ENCODE assay signal across 1 cellular context in the genomic region with DNA sequence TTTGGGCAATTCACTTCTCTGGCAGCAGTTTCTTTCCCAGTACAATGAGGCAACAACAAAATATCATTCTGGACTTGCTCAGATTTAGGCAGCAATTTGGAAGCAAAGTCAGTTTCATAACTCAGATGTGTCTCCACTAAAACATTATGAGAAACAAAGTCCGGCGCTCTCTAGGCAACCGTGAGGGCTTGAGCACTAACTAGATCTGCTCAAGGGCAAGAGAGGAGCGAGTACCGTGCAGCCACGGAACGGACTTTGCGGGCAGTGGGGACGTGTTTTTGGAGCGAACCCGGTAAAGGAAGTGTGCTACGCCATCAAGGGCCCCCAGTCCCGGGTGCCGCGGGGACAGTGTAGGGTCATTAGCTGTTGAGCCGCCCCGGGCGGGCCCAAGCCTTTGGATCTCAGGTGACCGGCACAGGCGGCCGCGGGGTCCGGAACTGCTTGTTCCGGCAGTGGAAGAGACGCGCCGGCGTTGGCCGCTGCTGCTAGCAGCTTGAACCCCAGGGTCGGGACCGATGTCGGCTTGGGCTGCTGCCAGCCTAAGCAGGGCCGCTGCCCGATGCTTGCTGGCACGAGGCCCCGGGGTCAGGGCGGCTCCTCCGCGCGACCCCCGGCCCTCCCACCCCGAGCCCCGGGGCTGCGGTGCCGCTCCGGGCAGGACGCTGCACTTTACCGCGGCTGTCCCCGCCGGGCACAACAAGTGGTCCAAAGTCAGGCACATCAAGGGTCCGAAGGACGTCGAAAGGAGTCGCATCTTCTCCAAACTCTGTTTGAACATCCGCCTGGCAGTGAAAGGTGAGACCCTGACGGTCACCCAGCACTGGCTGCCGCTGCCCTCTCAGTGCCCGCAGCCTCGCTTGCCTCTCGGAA.
TF ChIP-seq lines count a peak whose summit lies in the region.

A gene (plus strand): TSS at position 327 of the 870 bp plus-strand sequence. CDS start 189 bp downstream, at position 516.

TF ChIP-seq in H1, 55 proteins besides CTCF, POLR2A, EP300 and RAD21 (continues in another document):
- TF ChIP-seq ASH2L (IDR thresholded peaks at IDR 0.05; ENCODE audit: low read length) (peak; percentile 96), GABPA (IDR thresholded peaks at IDR 0.05; ENCODE audit: borderline replicate concordance, insufficient read depth, low read length) (peak; percentile 99), TAF7 (optimal IDR thresholded peaks at IDR 0.05; ENCODE audit: borderline replicate concordance, low read depth, low read length) (peak; percentile 82), JUND (IDR thresholded peaks at IDR 0.05; ENCODE audit: low read length) (no peak), CHD2 (IDR thresholded peaks at IDR 0.05; ENCODE audit: low read length) (peak; percentile 62; the same call in 1 of the 2 replicates), KDM1A (IDR thresholded peaks at IDR 0.05; ENCODE audit: borderline replicate concordance, low read length) (no peak), SP2 (IDR thresholded peaks at IDR 0.05; ENCODE audit: low read length) (no peak), NRF1 (IDR thresholded peaks at IDR 0.05; ENCODE audit: low read depth, low read length) (no peak), BRCA1 (IDR thresholded peaks at IDR 0.05; ENCODE audit: low read depth, low read length) (no peak), PHF8 (conservative IDR thresholded peaks at IDR 0.05; ENCODE audit: low read depth, low read length) (peak; percentile 92), SIRT6 (IDR thresholded peaks at IDR 0.05; ENCODE audit: low read length) (no peak), SP1 (IDR thresholded peaks at IDR 0.05; ENCODE audit: low read depth, low read length) (peak; percentile 48; the same call in 1 of the 2 replicates), CREB1 (IDR thresholded peaks at IDR 0.05) (peak; percentile 70), TCF12 (IDR thresholded peaks at IDR 0.05; ENCODE audit: low read depth, low read length) (no peak), ZNF274 (IDR thresholded peaks at IDR 0.05; ENCODE audit: borderline replicate concordance, extremely low read depth, low read length) (no peak), HDAC2 (IDR thresholded peaks at IDR 0.05; ENCODE audit: borderline replicate concordance in 1 of 2, low read depth in 2 of 2, low read length in 2 of 2) (no peak), POLR2AphosphoS5 (IDR thresholded peaks at IDR 0.05; ENCODE audit: low read depth, low read length) (peak; percentile 96), POU5F1 (IDR thresholded peaks at IDR 0.05; ENCODE audit: low read depth, low read length) (no peak), KDM5A (IDR thresholded peaks at IDR 0.05; ENCODE audit: low read length) (peak; percentile 95), TAF1 (IDR thresholded peaks at IDR 0.05; ENCODE audit: low read depth, low read length) (peak; percentile 98), EZH2 (IDR thresholded peaks at IDR 0.05; ENCODE audit: low read depth, low read length, severe bottlenecking) (no peak), SIX5 (IDR thresholded peaks at IDR 0.05; ENCODE audit: low read depth, low read length) (peak; percentile 34; the same call in 1 of the 2 replicates), RBBP5 (IDR thresholded peaks at IDR 0.05; ENCODE audit: borderline replicate concordance, low read depth, low read length) (no peak; the same call in none of the 2 replicates), CTBP2 (IDR thresholded peaks at IDR 0.05; ENCODE audit: borderline replicate concordance, insufficient read depth, insufficient read length, low read length) (no peak), SP4 (IDR thresholded peaks at IDR 0.05; ENCODE audit: low read length) (no peak), CBX5 (IDR thresholded peaks at IDR 0.05; ENCODE audit: low read depth, low read length) (no peak), FOSL1 (IDR thresholded peaks at IDR 0.05; ENCODE audit: insufficient read depth, low read depth, low read length) (no peak), HDAC6 (IDR thresholded peaks at IDR 0.05; ENCODE audit: low read depth, low read length) (no peak), CBX8 (IDR thresholded peaks at IDR 0.05; ENCODE audit: borderline replicate concordance, low read depth, low read length) (no peak), CHD1 (IDR thresholded peaks at IDR 0.05; ENCODE audit: low read depth, low read length) (no peak), CEBPB (IDR thresholded peaks at IDR 0.05; ENCODE audit: low read depth, low read length) (no peak), RFX5 (IDR thresholded peaks at IDR 0.05; ENCODE audit: borderline replicate concordance, low read depth, low read length) (0 out of 2 replicates have a peak, but pooled peaks have one; percentile 25), SIN3A (conservative IDR thresholded peaks at IDR 0.05 in 1 of 2, IDR thresholded peaks at IDR 0.05 in 1 of 2; ENCODE audit: low read depth in 1 of 2, low read length in 2 of 2) (peak; percentile 77 to 82; a peak in 2 of 4 replicates), RXRA (IDR thresholded peaks at IDR 0.05; ENCODE audit: insufficient read depth, low read depth, low read length) (no peak), EGR1 (IDR thresholded peaks at IDR 0.05; ENCODE audit: borderline replicate concordance, low read depth, low read length) (0 out of 2 replicates have a peak, but pooled peaks have one; percentile 28), RNF2 (IDR thresholded peaks at IDR 0.05; ENCODE audit: borderline replicate concordance, low read depth, low read length, missing control alignments, poor library complexity, severe bottlenecking) (no peak), MAFK (IDR thresholded peaks at IDR 0.05; ENCODE audit: low read depth, low read length) (no peak), BCL11A (IDR thresholded peaks at IDR 0.05; ENCODE audit: low read depth in 2 of 2, low read length in 2 of 2) (no peak), KDM4A (IDR thresholded peaks at IDR 0.05; ENCODE audit: low read depth, low read length, severe bottlenecking) (peak; percentile 82), SAP30 (IDR thresholded peaks at IDR 0.05; ENCODE audit: insufficient read depth, insufficient replicate concordance, low read length) (no peak), TBP (IDR thresholded peaks at IDR 0.05; ENCODE audit: low read depth, low read length) (peak; percentile 96), SRF (IDR thresholded peaks at IDR 0.05; ENCODE audit: low read depth, low read length) (peak; percentile 47; the same call in 1 of the 2 replicates), TEAD4 (IDR thresholded peaks at IDR 0.05; ENCODE audit: low read depth, low read length) (0 out of 2 replicates have a peak, but pooled peaks have one; percentile 43), JUN (IDR thresholded peaks at IDR 0.05; ENCODE audit: low read depth, low read length) (no peak; the same call in 1 of the 2 replicates), NANOG (IDR thresholded peaks at IDR 0.05; ENCODE audit: insufficient read depth, low read depth, low read length, poor library complexity, severe bottlenecking) (peak; percentile 66), SUZ12 (IDR thresholded peaks at IDR 0.05; ENCODE audit: low read length) (no peak), YY1 (IDR thresholded peaks at IDR 0.05; ENCODE audit: low read depth, low read length) (peak; percentile 77; the same call in 1 of the 2 replicates)
- TF ChIP-seq, protein P1, sequence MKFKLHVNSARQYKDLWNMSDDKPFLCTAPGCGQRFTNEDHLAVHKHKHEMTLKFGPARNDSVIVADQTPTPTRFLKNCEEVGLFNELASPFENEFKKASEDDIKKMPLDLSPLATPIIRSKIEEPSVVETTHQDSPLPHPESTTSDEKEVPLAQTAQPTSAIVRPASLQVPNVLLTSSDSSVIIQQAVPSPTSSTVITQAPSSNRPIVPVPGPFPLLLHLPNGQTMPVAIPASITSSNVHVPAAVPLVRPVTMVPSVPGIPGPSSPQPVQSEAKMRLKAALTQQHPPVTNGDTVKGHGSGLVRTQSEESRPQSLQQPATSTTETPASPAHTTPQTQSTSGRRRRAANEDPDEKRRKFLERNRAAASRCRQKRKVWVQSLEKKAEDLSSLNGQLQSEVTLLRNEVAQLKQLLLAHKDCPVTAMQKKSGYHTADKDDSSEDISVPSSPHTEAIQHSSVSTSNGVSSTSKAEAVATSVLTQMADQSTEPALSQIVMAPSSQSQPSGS (IDR thresholded peaks at IDR 0.05; ENCODE audit: low read length) = no peak
- TF ChIP-seq, protein P2, sequence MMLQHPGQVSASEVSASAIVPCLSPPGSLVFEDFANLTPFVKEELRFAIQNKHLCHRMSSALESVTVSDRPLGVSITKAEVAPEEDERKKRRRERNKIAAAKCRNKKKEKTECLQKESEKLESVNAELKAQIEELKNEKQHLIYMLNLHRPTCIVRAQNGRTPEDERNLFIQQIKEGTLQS (IDR thresholded peaks at IDR 0.05; ENCODE audit: insufficient read depth, low read depth, low read length) = no peak
- TF ChIP-seq, protein P3, sequence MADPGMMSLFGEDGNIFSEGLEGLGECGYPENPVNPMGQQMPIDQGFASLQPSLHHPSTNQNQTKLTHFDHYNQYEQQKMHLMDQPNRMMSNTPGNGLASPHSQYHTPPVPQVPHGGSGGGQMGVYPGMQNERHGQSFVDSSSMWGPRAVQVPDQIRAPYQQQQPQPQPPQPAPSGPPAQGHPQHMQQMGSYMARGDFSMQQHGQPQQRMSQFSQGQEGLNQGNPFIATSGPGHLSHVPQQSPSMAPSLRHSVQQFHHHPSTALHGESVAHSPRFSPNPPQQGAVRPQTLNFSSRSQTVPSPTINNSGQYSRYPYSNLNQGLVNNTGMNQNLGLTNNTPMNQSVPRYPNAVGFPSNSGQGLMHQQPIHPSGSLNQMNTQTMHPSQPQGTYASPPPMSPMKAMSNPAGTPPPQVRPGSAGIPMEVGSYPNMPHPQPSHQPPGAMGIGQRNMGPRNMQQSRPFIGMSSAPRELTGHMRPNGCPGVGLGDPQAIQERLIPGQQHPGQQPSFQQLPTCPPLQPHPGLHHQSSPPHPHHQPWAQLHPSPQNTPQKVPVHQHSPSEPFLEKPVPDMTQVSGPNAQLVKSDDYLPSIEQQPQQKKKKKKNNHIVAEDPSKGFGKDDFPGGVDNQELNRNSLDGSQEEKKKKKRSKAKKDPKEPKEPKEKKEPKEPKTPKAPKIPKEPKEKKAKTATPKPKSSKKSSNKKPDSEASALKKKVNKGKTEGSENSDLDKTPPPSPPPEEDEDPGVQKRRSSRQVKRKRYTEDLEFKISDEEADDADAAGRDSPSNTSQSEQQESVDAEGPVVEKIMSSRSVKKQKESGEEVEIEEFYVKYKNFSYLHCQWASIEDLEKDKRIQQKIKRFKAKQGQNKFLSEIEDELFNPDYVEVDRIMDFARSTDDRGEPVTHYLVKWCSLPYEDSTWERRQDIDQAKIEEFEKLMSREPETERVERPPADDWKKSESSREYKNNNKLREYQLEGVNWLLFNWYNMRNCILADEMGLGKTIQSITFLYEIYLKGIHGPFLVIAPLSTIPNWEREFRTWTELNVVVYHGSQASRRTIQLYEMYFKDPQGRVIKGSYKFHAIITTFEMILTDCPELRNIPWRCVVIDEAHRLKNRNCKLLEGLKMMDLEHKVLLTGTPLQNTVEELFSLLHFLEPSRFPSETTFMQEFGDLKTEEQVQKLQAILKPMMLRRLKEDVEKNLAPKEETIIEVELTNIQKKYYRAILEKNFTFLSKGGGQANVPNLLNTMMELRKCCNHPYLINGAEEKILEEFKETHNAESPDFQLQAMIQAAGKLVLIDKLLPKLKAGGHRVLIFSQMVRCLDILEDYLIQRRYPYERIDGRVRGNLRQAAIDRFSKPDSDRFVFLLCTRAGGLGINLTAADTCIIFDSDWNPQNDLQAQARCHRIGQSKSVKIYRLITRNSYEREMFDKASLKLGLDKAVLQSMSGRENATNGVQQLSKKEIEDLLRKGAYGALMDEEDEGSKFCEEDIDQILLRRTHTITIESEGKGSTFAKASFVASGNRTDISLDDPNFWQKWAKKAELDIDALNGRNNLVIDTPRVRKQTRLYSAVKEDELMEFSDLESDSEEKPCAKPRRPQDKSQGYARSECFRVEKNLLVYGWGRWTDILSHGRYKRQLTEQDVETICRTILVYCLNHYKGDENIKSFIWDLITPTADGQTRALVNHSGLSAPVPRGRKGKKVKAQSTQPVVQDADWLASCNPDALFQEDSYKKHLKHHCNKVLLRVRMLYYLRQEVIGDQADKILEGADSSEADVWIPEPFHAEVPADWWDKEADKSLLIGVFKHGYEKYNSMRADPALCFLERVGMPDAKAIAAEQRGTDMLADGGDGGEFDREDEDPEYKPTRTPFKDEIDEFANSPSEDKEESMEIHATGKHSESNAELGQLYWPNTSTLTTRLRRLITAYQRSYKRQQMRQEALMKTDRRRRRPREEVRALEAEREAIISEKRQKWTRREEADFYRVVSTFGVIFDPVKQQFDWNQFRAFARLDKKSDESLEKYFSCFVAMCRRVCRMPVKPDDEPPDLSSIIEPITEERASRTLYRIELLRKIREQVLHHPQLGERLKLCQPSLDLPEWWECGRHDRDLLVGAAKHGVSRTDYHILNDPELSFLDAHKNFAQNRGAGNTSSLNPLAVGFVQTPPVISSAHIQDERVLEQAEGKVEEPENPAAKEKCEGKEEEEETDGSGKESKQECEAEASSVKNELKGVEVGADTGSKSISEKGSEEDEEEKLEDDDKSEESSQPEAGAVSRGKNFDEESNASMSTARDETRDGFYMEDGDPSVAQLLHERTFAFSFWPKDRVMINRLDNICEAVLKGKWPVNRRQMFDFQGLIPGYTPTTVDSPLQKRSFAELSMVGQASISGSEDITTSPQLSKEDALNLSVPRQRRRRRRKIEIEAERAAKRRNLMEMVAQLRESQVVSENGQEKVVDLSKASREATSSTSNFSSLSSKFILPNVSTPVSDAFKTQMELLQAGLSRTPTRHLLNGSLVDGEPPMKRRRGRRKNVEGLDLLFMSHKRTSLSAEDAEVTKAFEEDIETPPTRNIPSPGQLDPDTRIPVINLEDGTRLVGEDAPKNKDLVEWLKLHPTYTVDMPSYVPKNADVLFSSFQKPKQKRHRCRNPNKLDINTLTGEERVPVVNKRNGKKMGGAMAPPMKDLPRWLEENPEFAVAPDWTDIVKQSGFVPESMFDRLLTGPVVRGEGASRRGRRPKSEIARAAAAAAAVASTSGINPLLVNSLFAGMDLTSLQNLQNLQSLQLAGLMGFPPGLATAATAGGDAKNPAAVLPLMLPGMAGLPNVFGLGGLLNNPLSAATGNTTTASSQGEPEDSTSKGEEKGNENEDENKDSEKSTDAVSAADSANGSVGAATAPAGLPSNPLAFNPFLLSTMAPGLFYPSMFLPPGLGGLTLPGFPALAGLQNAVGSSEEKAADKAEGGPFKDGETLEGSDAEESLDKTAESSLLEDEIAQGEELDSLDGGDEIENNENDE (IDR thresholded peaks at IDR 0.05; ENCODE audit: insufficient replicate concordance, low read length) = no peak
- TF ChIP-seq, protein P4, sequence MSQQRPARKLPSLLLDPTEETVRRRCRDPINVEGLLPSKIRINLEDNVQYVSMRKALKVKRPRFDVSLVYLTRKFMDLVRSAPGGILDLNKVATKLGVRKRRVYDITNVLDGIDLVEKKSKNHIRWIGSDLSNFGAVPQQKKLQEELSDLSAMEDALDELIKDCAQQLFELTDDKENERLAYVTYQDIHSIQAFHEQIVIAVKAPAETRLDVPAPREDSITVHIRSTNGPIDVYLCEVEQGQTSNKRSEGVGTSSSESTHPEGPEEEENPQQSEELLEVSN (IDR thresholded peaks at IDR 0.05) = peak; percentile 54
- TF ChIP-seq, protein P5, sequence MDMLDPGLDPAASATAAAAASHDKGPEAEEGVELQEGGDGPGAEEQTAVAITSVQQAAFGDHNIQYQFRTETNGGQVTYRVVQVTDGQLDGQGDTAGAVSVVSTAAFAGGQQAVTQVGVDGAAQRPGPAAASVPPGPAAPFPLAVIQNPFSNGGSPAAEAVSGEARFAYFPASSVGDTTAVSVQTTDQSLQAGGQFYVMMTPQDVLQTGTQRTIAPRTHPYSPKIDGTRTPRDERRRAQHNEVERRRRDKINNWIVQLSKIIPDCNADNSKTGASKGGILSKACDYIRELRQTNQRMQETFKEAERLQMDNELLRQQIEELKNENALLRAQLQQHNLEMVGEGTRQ (IDR thresholded peaks at IDR 0.05; ENCODE audit: low read length) = no peak
- TF ChIP-seq, protein P6, sequence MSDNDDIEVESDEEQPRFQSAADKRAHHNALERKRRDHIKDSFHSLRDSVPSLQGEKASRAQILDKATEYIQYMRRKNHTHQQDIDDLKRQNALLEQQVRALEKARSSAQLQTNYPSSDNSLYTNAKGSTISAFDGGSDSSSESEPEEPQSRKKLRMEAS (IDR thresholded peaks at IDR 0.05) = peak; percentile 85
